ENCODE assay signal across 12 cellular contexts in the genomic region with DNA sequence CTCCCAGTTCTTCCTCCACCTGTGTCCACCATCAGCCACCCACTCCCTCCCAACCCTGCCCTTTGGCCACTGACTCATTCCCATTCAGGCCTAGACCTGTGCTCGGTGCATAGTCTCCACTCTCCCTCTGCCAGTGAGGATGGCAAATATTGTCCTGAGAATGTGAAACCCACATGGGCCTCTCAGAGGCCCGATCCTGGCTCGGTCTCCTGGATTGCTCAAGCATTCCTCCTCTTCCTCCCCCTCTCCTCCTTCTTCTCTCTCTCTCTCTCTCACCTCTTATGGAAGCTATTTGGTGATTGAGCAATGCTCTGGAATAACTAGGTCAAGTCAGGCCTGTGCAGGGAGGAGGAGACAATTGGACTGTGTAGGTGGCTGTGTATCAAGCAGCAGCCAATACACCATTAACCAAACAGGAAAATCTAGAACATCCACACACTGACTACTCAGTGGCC.
A peak's percentile ranks its signal among the peaks of the same experiment; 100 is the strongest.
DNase-seq lines count a peak whose midpoint lies in the region; ATAC-seq, FAIRE-seq and TF ChIP-seq lines count a peak whose summit lies in the region.
"Had no signal": no experiment of that assay in that cellular context is flagged by ENCODE, and none has a peak within 500 bp of the region (broad histone marks: within the 10 kb centered on the region; RNA-seq: fewer than 3 reads in every experiment).

No MANE protein-coding gene starts in this region.

- intact Hi-C loops in esophagus squamous epithelium (cut with DNase I) (no loop called here), lower lobe of right lung (cut with DNase I) (no loop called here)

- 19 to 64% methylated on average over 3 of the region's 3 CpGs for WGBS in esophagus squamous epithelium, 2 donors

- ATAC-seq in lower lobe of right lung: peak; percentile 91 to 94
- no peak for ATAC-seq in HG03039 (IDR thresholded peaks at IDR 0.05; ENCODE audit: unreplicated experiment)
- ATAC-seq in HG03378 (IDR thresholded peaks at IDR 0.05; ENCODE audit: unreplicated experiment): no peak
- ATAC-seq: K562 had no signal

- H3K9me3 ChIP-seq in esophagus squamous epithelium (no peaks in the 10 kb centered on the region), lower lobe of right lung (no peaks in the 10 kb centered on the region)

- no peaks in the 10 kb centered on the region for H3K27me3 ChIP-seq in esophagus squamous epithelium
- no peaks in the 10 kb centered on the region for H3K27me3 ChIP-seq in lower lobe of right lung (ENCODE audit: low read depth)

- H3K27ac ChIP-seq in esophagus squamous epithelium (peak overlapping the region; percentile 71 to 91 (median 76)), lower lobe of right lung (no peak overlapping the region)
- H3K27ac ChIP-seq: 22Rv1, SK-N-MC had no signal

- no peak for FAIRE-seq in urothelium cell line (lab: Jason Lieb, UNC)
- FAIRE-seq: K562 had no signal

- no peak for TF ChIP-seq CTCF in esophagus squamous epithelium (IDR thresholded peaks at IDR 0.05)
- no peak for TF ChIP-seq CTCF in lower lobe of right lung (IDR thresholded peaks at IDR 0.05)

- no peaks in the 10 kb centered on the region for H3K36me3 ChIP-seq in esophagus squamous epithelium
- H3K36me3 ChIP-seq in lower lobe of right lung: no peaks in the 10 kb centered on the region

- H3K4me1 ChIP-seq in esophagus squamous epithelium (peaks cover 11 to 60% (median 13%) of the 10 kb centered on the region in 3 donors), lower lobe of right lung (peaks cover 22% of the 10 kb centered on the region)

- DNase-seq in DMS53 (lab: John Stamatoyannopoulos, UW): peak; percentile 44
- no peak for DNase-seq in DMS53 treated with DMSO at 0.1 percent for 48 hours (lab: John Stamatoyannopoulos, UW; ENCODE audit: unreplicated experiment)
- no peak for DNase-seq in esophagus squamous epithelium (lab: John Stamatoyannopoulos, UW)
- DNase-seq in lower lobe of right lung: peak; percentile 76
- DNase-seq in urothelium cell line (ENCODE audit: low spot score): peak; percentile 12
- DNase-seq in stimulated activated naive CD4-positive, alpha-beta T cell (lab: John Stamatoyannopoulos, UW): no peak
- DNase-seq: activated CD4-positive, alpha-beta memory T cell treated with anti-CD3 and anti-CD28 coated beads for 36 hours had no signal

- H3K4me3 ChIP-seq in esophagus squamous epithelium: no peak overlapping the region
- H3K4me3 ChIP-seq in lower lobe of right lung: no peak overlapping the region
- H3K4me3 ChIP-seq: K562, SK-N-MC had no signal

- TF ChIP-seq POLR2A in esophagus squamous epithelium (IDR thresholded peaks at IDR 0.05): no peak

Comparison
In these comparisons a context has a peak if more than half of its experiments do, and no peak if none do; other contexts are left out.
1. DNase-seq: peak in DMS53 (single experiment), lower lobe of right lung (single experiment) and urothelium cell line (single experiment); none in DMS53 treated with DMSO at 0.1 percent for 48 hours (single experiment), esophagus squamous epithelium (single experiment) and stimulated activated naive CD4-positive, alpha-beta T cell (0 of 6).
2. ATAC-seq: peak in lower lobe of right lung (2 of 2); none in HG03039 (single experiment) and HG03378 (single experiment).